ENCODE assay signal across 9 cellular contexts in the genomic region with DNA sequence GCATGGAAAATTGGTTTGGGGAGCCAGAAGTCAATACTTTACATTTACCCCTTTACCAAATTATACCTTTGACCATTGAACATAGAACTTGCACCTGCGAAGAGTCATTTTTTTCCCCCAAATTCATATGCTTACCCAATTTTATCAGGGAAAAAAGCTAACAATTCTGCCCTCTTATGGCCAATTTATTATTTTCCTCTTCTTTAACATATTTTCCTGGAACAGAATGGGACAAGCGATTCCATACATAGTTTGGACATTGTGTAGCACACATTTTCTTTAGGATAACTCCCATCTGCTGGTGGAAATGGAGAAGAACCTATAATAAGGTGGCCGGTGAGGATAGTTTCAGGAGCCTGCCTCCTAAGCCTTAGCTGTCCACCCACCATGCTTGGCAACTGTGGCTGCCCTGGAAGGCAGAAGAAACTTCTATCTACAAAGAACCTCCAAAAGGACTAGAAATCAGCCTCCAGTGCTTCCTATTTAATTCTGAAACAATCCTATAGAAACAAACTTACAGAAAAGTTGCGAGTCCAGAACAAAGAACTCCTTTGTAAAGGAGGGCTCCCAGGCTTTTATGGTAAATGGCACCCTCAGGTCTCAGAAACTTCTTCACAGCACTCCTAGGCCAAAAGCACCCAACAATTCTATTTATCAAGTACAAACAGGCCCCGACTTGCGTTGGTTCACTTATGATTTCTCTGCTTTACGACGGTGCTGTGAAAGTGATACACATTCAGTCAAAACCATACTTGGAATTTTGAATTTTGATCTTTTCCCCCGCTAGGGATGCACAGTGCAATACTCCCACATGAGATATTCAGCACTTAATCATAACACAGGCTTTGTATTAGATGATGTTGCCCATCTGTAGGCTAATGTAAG.
A peak's percentile ranks its signal among the peaks of the same experiment; 100 is the strongest.
DNase-seq lines count a peak whose midpoint lies in the region; ATAC-seq, FAIRE-seq and TF ChIP-seq lines count a peak whose summit lies in the region.
"Had no signal": no experiment of that assay in that cellular context is flagged by ENCODE, and none has a peak within 500 bp of the region (broad histone marks: within the 10 kb centered on the region; RNA-seq: fewer than 3 reads in every experiment).

No MANE protein-coding gene starts in this region.

- 69 to 73% methylated on average over 8 to 9 of the region's 9 CpGs for WGBS in transverse colon (ENCODE audit: low coverage in 1 of 2), 2 donors

- no peak overlapping the region for H3K27ac ChIP-seq in transverse colon

- H3K4me3 ChIP-seq in GM06990 (replicated peaks; ENCODE audit: low read depth, low read length) (no peak overlapping the region), transverse colon (no peak overlapping the region)

- in situ Hi-C loops in SK-MEL-5 (cut with HindIII; ENCODE audit: low pct_unique_long_range_greater_than_20kb, low sequenced_read_pairs) (no loop called here), transverse colon (cut with MboI; ENCODE audit: low pct_ligation_motif_present in 1 of 4, low pct_unique_long_range_greater_than_20kb in 1 of 4, low sequenced_read_pairs in 3 of 4) (loop anchor here in 2 of 4 donors (25.0 kb wide), 2 partner anchors 262 to 688 kb away; no protein-coding TSS in a partner anchor)

- H3K36me3 ChIP-seq in GM06990 (ENCODE audit: control insufficient read depth, insufficient read depth, low read length) (no peaks in the 10 kb centered on the region), transverse colon (no peaks in the 10 kb centered on the region)

- peaks cover 0 to 6% (median 0%) of the 10 kb centered on the region in 4 donors for H3K4me1 ChIP-seq in transverse colon

- H3K9me3 ChIP-seq in transverse colon, result no peaks in the 10 kb centered on the region

- TF ChIP-seq CTCF in GM06990 (IDR thresholded peaks at IDR 0.05; ENCODE audit: insufficient read depth, low read length, poor library complexity, severe bottlenecking) (peak; percentile 30), transverse colon (IDR thresholded peaks at IDR 0.05) (peak in 1 of 5 experiments; percentile 23)

- no peak for ATAC-seq in HG02938 (IDR thresholded peaks at IDR 0.05; ENCODE audit: unreplicated experiment)
- ATAC-seq: activated naive CD8-positive, alpha-beta T cell treated with anti-CD3 and anti-CD28 coated beads, Interleukin-2, amount 50 U/mL, for 24 hours had no signal

- DNase-seq in GM06990 (ENCODE audit: extremely low read depth, insufficient read length), result no peak
- DNase-seq in SK-MEL-5 (ENCODE audit: low read depth, low spot score), result peak; percentile 73
- peak; percentile 29 for DNase-seq in foreskin melanocyte
- DNase-seq in activated T-cell treated with anti-CD3 and anti-CD28 coated beads, Interleukin-2, amount 50 U/mL, for 1 hour, result no peak
- DNase-seq in transverse colon, result no peak
- DNase-seq in cardiac septum (ENCODE audit: low spot score), result no peak
- DNase-seq: activated naive CD8-positive, alpha-beta T cell treated with anti-CD3 and anti-CD28 coated beads, Interleukin-2, amount 50 U/mL, for 24 hours had no signal

- no peak for TF ChIP-seq POLR2A in transverse colon (IDR thresholded peaks at IDR 0.05)

- H3K27me3 ChIP-seq in GM06990 (replicated peaks; ENCODE audit: control insufficient read depth, insufficient read depth, low read length), result peaks cover 2% of the 10 kb centered on the region; the same call in 1 of the 2 replicates
- no peaks in the 10 kb centered on the region for H3K27me3 ChIP-seq in transverse colon

- no peak for TF ChIP-seq EP300 in transverse colon (IDR thresholded peaks at IDR 0.05; ENCODE audit: low read depth)

- intact Hi-C loops in transverse colon (cut with DNase I; ENCODE audit: low total_unique reads), result no loop called here
- intact Hi-C loops in cardiac septum (cut with DNase I), result no loop called here

- FAIRE-seq in A204.1 (lab: Jason Lieb, UNC), result peak; percentile 86

Comparison
In these comparisons a context has a peak if more than half of its experiments do, and no peak if none do; other contexts are left out.
1. DNase-seq: peak in SK-MEL-5 (single experiment) and foreskin melanocyte (single experiment); none in GM06990 (single experiment), activated T-cell treated with anti-CD3 and anti-CD28 coated beads, Interleukin-2, amount 50 U/mL, for 1 hour (single experiment), transverse colon (single experiment) and cardiac septum (single experiment).